In genomic region chr10:17381502-17382142, GRCh38 we compare ENCODE assay signal across 21 cellular contexts.
DNase-seq lines count a peak whose midpoint lies in the region; ATAC-seq, FAIRE-seq and TF ChIP-seq lines count a peak whose summit lies in the region.
"Had no signal": no experiment of that assay in that cellular context is flagged by ENCODE, and none has a peak within 500 bp of the region (broad histone marks: within the 10 kb centered on the region; RNA-seq: fewer than 3 reads in every experiment).

No MANE protein-coding gene starts in this region.

- H3K27me3 ChIP-seq in GM23248 (replicated peaks; ENCODE audit: insufficient read depth) (no peaks in the 10 kb centered on the region), pancreas (no peaks in the 10 kb centered on the region), gastrocnemius medialis (no peaks in the 10 kb centered on the region)

- H3K4me1 ChIP-seq in GM23248 (ENCODE audit: insufficient read depth) (no peaks in the 10 kb centered on the region), pancreas (peaks cover 4 to 27% (median 21%) of the 10 kb centered on the region in 3 donors), gastrocnemius medialis (no peaks in the 10 kb centered on the region)
- H3K4me1 ChIP-seq: SJSA1 had no signal

- no peaks in the 10 kb centered on the region for H3K4me1 Mint-ChIP-seq in activated CD4-positive, alpha-beta T cell treated with anti-CD3 and anti-CD28 coated beads, Interleukin-2, amount 10 ng/mL, durations not matched to agents 7 days and 5 days
- H3K4me1 Mint-ChIP-seq: CD4-positive, alpha-beta memory T cell had no signal

- no peaks in the 10 kb centered on the region for H3K9me2 ChIP-seq in GM23248 (ENCODE audit: insufficient read depth)

- H3K79me2 ChIP-seq in GM23248 (ENCODE audit: insufficient read depth) = no peaks in the 10 kb centered on the region

- H3K4me3 ChIP-seq in GM23248 (no peak overlapping the region), epithelial cell of esophagus (ENCODE audit: low read length) (no peak overlapping the region), pancreas (no peak overlapping the region), gastrocnemius medialis (no peak overlapping the region)
- H3K4me3 ChIP-seq: PC-9, SJSA1 had no signal

- no peaks in the 10 kb centered on the region for H3K9me3 Mint-ChIP-seq in activated CD4-positive, alpha-beta T cell treated with anti-CD3 and anti-CD28 coated beads, Interleukin-2, amount 10 ng/mL, durations not matched to agents 7 days and 5 days

- POLR2A ChIA-PET in activated CD4-positive, alpha-beta T cell treated with anti-CD3 and anti-CD28 coated beads, Interleukin-2, amount 10 ng/mL, durations not matched to agents 7 days and 5 days (lab: Charles Lee) = no interaction called here

- H4K20me1 ChIP-seq in GM23248 (ENCODE audit: insufficient read depth) = no peaks in the 10 kb centered on the region

- intact Hi-C loops in pancreas (cut with DNase I) = no loop called here
- intact Hi-C loops in gastrocnemius medialis (cut with DNase I; ENCODE audit: low total_unique reads) = no loop called here

- DNase-seq in GM23248 = no peak
- DNase-seq in epithelial cell of esophagus (ENCODE audit: low read depth) = peak; percentile 13
- DNase-seq in pancreas = no peak
- no peak for DNase-seq in NCI-H1694 treated with DMSO at 0.1 percent for 48 hours (lab: John Stamatoyannopoulos, UW)
- DNase-seq in gastrocnemius medialis = no peak
- no peak for DNase-seq in activated CD4-positive, alpha-beta T cell treated with anti-CD3 and anti-CD28 coated beads, Interleukin-2, amount 10 ng/mL, durations not matched to agents 7 days and 5 days
- DNase-seq: C1 segment of cervical spinal cord; CD4-positive, alpha-beta memory T cell; COR-L47; GDM1; NCI-H1105; NCI-H146; NCI-H2029 treated with DMSO at 0.1 percent for 48 hours; NCI-H526 treated with DMSO at 0.1 percent for 48 hours; PC-9; Right ventricle myocardium superior; RPMI8226 had no signal

- no peak overlapping the region for H3K27ac Mint-ChIP-seq in activated CD4-positive, alpha-beta T cell treated with anti-CD3 and anti-CD28 coated beads, Interleukin-2, amount 10 ng/mL, durations not matched to agents 7 days and 5 days
- H3K27ac Mint-ChIP-seq: CD4-positive, alpha-beta memory T cell had no signal

- CTCF ChIA-PET in activated CD4-positive, alpha-beta T cell treated with anti-CD3 and anti-CD28 coated beads, Interleukin-2, amount 10 ng/mL, durations not matched to agents 7 days and 5 days (lab: Charles Lee) = no interaction called here

- no peak overlapping the region for H3K4me3 Mint-ChIP-seq in activated CD4-positive, alpha-beta T cell treated with anti-CD3 and anti-CD28 coated beads, Interleukin-2, amount 10 ng/mL, durations not matched to agents 7 days and 5 days
- H3K4me3 Mint-ChIP-seq: CD4-positive, alpha-beta memory T cell had no signal

- H3K9me3 ChIP-seq in GM23248 (ENCODE audit: low read depth) = no peaks in the 10 kb centered on the region
- no peaks in the 10 kb centered on the region for H3K9me3 ChIP-seq in pancreas
- no peaks in the 10 kb centered on the region for H3K9me3 ChIP-seq in gastrocnemius medialis
- H3K9me3 ChIP-seq: SJSA1 had no signal

- 53 to 56% methylated on average over 4 of the region's 4 CpGs for WGBS in GM23248 (ENCODE audit: low coverage in 1 of 2, low lambda C conversion rate in 2 of 2, missing lambda C conversion rate in 2 of 2), 2 experiments
- WGBS in pancreas, 2 donors = 9 to 17% methylated on average over 4 of the region's 4 CpGs

- TF ChIP-seq POLR2A in gastrocnemius medialis (IDR thresholded peaks at IDR 0.05) = no peak

- in situ Hi-C loops in GM23248 (cut with MboI) = no loop called here
- in situ Hi-C loops in gastrocnemius medialis (cut with MboI; ENCODE audit: low sequenced_read_pairs in 4 of 4) = no loop called here

- no peaks in the 10 kb centered on the region for H3K27me3 Mint-ChIP-seq in activated CD4-positive, alpha-beta T cell treated with anti-CD3 and anti-CD28 coated beads, Interleukin-2, amount 10 ng/mL, durations not matched to agents 7 days and 5 days

- TF ChIP-seq CTCF in VCaP (conservative IDR thresholded peaks at IDR 0.05) (no peak), epithelial cell of esophagus (IDR thresholded peaks at IDR 0.05; ENCODE audit: insufficient read depth, low read depth, low read length, missing control alignments) (no peak), pancreas (IDR thresholded peaks at IDR 0.05) (no peak), gastrocnemius medialis (IDR thresholded peaks at IDR 0.05 in 4 of 5, conservative IDR thresholded peaks at IDR 0.05 in 1 of 5) (no peak)

- no peaks in the 10 kb centered on the region for H3K36me3 Mint-ChIP-seq in activated CD4-positive, alpha-beta T cell treated with anti-CD3 and anti-CD28 coated beads, Interleukin-2, amount 10 ng/mL, durations not matched to agents 7 days and 5 days (ENCODE audit: low read depth)
- H3K36me3 Mint-ChIP-seq: CD4-positive, alpha-beta memory T cell had no signal

- no peaks in the 10 kb centered on the region for H3K36me3 ChIP-seq in GM23248 (ENCODE audit: low read depth)
- H3K36me3 ChIP-seq in pancreas = no peaks in the 10 kb centered on the region
- H3K36me3 ChIP-seq in gastrocnemius medialis = no peaks in the 10 kb centered on the region
- H3K36me3 ChIP-seq: SJSA1 had no signal

- 0 out of 2 replicates have a peak overlapping the region, but pooled peaks have one; percentile 18 for H2AFZ ChIP-seq in GM23248
- H2AFZ ChIP-seq: PC-9 had no signal

- no peak overlapping the region for H3K4me2 ChIP-seq in GM23248 (ENCODE audit: unreplicated experiment)
- H3K4me2 ChIP-seq: PC-9 had no signal

- ATAC-seq in pancreas = peak; percentile 31 to 66 (median 60)
- ATAC-seq in gastrocnemius medialis = no peak

- H3F3A ChIP-seq in GM23248 (ENCODE audit: insufficient read depth) = no peaks in the 10 kb centered on the region

- no peak overlapping the region for H3K27ac ChIP-seq in GM23248
- H3K27ac ChIP-seq in VCaP = peak overlapping the region; percentile 31
- peak overlapping the region in 1 of 4 donors; percentile 8 for H3K27ac ChIP-seq in pancreas
- no peak overlapping the region for H3K27ac ChIP-seq in gastrocnemius medialis
- H3K27ac ChIP-seq: PC-9, SJSA1 had no signal

- no peak overlapping the region for H3K9ac ChIP-seq in GM23248

- FAIRE-seq in pancreas (lab: Jason Lieb, UNC) = no peak
- FAIRE-seq: GM12891, H54 had no signal

Comparison
In these comparisons a context has a peak if more than half of its experiments do, and no peak if none do; other contexts are left out.
1. ATAC-seq: peak in pancreas (4 of 4); none in gastrocnemius medialis (0 of 2).